22 cellular contexts compared by ENCODE assay signal in genomic region chr1:200238311-200238710, GRCh38.
DNase-seq lines count a peak whose midpoint lies in the region; ATAC-seq and TF ChIP-seq lines count a peak whose summit lies in the region.
"Had no signal": no experiment of that assay in that cellular context is flagged by ENCODE, and none has a peak within 500 bp of the region (broad histone marks: within the 10 kb centered on the region; RNA-seq: fewer than 3 reads in every experiment).

No MANE protein-coding gene starts in this region.

- BruUV-seq in IMR-90 (replicated peaks; lab: Mats Ljungman, UMichigan) (no TSS peak), OCI-LY7 (replicated peaks; lab: Mats Ljungman, UMichigan) (no TSS peak)

- intact Hi-C loops in IMR-90 (cut with micrococcal nuclease) (no loop called here), OCI-LY7 (cut with micrococcal nuclease; ENCODE audit: unreplicated experiment) (no loop called here)

- dilution Hi-C loops in IMR-90 (cut with HindIII; ENCODE audit: low sequenced_read_pairs, unreplicated experiment), result no loop called here

- no peak overlapping the region for H3K27ac ChIP-seq in BLaER1
- H3K27ac ChIP-seq in IMR-90 (ENCODE audit: insufficient read depth, low read length), result no peak overlapping the region
- no peak overlapping the region for H3K27ac ChIP-seq in OCI-LY7 (ENCODE audit: low read depth, low read length, poor library complexity, severe bottlenecking)
- H3K27ac ChIP-seq in neural progenitor cell, result no peak overlapping the region

- peaks cover 4% of the 10 kb centered on the region for H3K9me1 ChIP-seq in IMR-90 (ENCODE audit: insufficient read depth, low read length)

- in situ Hi-C loops in IMR-90 (cut with MboI; ENCODE audit: low sequenced_read_pairs), result no loop called here

- H3F3A ChIP-seq in neural progenitor cell (ENCODE audit: low read depth), result peaks cover 5% of the 10 kb centered on the region

- H3K9me3 Mint-ChIP-seq in neural progenitor cell, result no peaks in the 10 kb centered on the region
- H3K9me3 Mint-ChIP-seq: CD8-positive, alpha-beta memory T cell had no signal

- no peak overlapping the region for H2BK5ac ChIP-seq in IMR-90 (ENCODE audit: low read depth, low read length, poor library complexity, severe bottlenecking)

- no peak overlapping the region for H3K14ac ChIP-seq in IMR-90 (replicated peaks; ENCODE audit: low read depth, low read length)

- H4K8ac ChIP-seq in IMR-90 (ENCODE audit: low read depth in 2 of 2, low read length in 2 of 2), result no peak overlapping the region

- no peak overlapping the region for H3K18ac ChIP-seq in IMR-90 (ENCODE audit: low read depth, low read length)

- peak; percentile 9 for DNase-seq in EL
- no peak for DNase-seq in IMR-90
- DNase-seq in fibroblast of peridontal ligament (ENCODE audit: extremely low read depth), result peak; percentile 57
- DNase-seq in central memory CD4-positive, alpha-beta T cell, result no peak
- no peak for DNase-seq in OCI-LY7 (ENCODE audit: low spot score)
- no peak for DNase-seq in neural progenitor cell (ENCODE audit: low spot score)
- DNase-seq: 8988T; C1 segment of cervical spinal cord; CD4-positive, CD25-positive, alpha-beta regulatory T cell; CD8-positive, alpha-beta memory T cell; COR-L47; DMS 273 treated with DMSO at 0.1 percent for 48 hours; DMS53; DND-41; GDM1; GOT3; H7; KBM-7 had no signal

- ATAC-seq in IMR-90 (ENCODE audit: low read depth) (no peak), GM21576 (IDR thresholded peaks at IDR 0.05; ENCODE audit: unreplicated experiment) (no peak)
- ATAC-seq: HCT116 had no signal

- WGBS in IMR-90 (ENCODE audit: extremely low coverage in 2 of 2, insufficient read length in 1 of 2), 2 experiments, result no CpG with 5 or more reads among the region's 3 CpGs

- H3K4me3 ChIP-seq in BLaER1 (no peak overlapping the region), IMR-90 (ENCODE audit: insufficient read depth, low read depth, low read length) (no peak overlapping the region), OCI-LY7 (ENCODE audit: low read depth, low read length, poor library complexity, severe bottlenecking) (no peak overlapping the region), neural progenitor cell (no peak overlapping the region)

- no peak overlapping the region for H3K9ac ChIP-seq in BLaER1
- H3K9ac ChIP-seq in IMR-90 (ENCODE audit: low read depth, low read length), result no peak overlapping the region
- no peak overlapping the region for H3K9ac ChIP-seq in neural progenitor cell

- no peak overlapping the region for H4K91ac ChIP-seq in IMR-90 (ENCODE audit: insufficient read depth, low read depth, low read length)

- H2AK5ac ChIP-seq in IMR-90 (ENCODE audit: low read depth, low read length), result no peak overlapping the region; the same call in 1 of the 2 replicates

- no peaks in the 10 kb centered on the region for H3K36me3 Mint-ChIP-seq in neural progenitor cell
- H3K36me3 Mint-ChIP-seq: CD4-positive, CD25-positive, alpha-beta regulatory T cell had no signal

- H3K4me2 ChIP-seq in BLaER1 (peak overlapping the region; percentile 19; the same call in 1 of the 2 replicates), IMR-90 (ENCODE audit: low read depth, low read length) (no peak overlapping the region), OCI-LY7 (ENCODE audit: low read length) (no peak overlapping the region), neural progenitor cell (no peak overlapping the region)

- H3K79me2 ChIP-seq in OCI-LY7 (ENCODE audit: insufficient read depth, low read depth, low read length) (no peaks in the 10 kb centered on the region), neural progenitor cell (ENCODE audit: low read depth) (no peaks in the 10 kb centered on the region)

- peaks cover 16% of the 10 kb centered on the region for H3K4me1 Mint-ChIP-seq in neural progenitor cell

- H3K27me3 ChIP-seq in BLaER1 (no peaks in the 10 kb centered on the region), IMR-90 (ENCODE audit: control insufficient read depth, insufficient read depth, low read length) (no peaks in the 10 kb centered on the region), neural progenitor cell (no peaks in the 10 kb centered on the region)

- no peak overlapping the region for H2AK9ac ChIP-seq in IMR-90 (replicated peaks; ENCODE audit: low read depth, low read length, poor library complexity)

- H4K5ac ChIP-seq in IMR-90 (ENCODE audit: low read depth, low read length), result no peak overlapping the region

- H3K27me3 Mint-ChIP-seq in neural progenitor cell (ENCODE audit: insufficient read depth, low read depth), result no peaks in the 10 kb centered on the region

- H3K23ac ChIP-seq in IMR-90 (ENCODE audit: low read depth, low read length), result no peak overlapping the region

- no peak for TF ChIP-seq CTCF in IMR-90 (conservative IDR thresholded peaks at IDR 0.05; ENCODE audit: low read depth, low read length)
- TF ChIP-seq CTCF in OCI-LY7 (conservative IDR thresholded peaks at IDR 0.05; ENCODE audit: low read length), result no peak
- TF ChIP-seq CTCF in neural progenitor cell (IDR thresholded peaks at IDR 0.05), result no peak

- H3K9me3 ChIP-seq in BLaER1 (no peaks in the 10 kb centered on the region), IMR-90 (ENCODE audit: control insufficient read depth, insufficient read depth, low read length) (no peaks in the 10 kb centered on the region), OCI-LY7 (ENCODE audit: low read length) (no peaks in the 10 kb centered on the region), neural progenitor cell (ENCODE audit: low read depth) (no peaks in the 10 kb centered on the region)

- no peak overlapping the region for H3K4ac ChIP-seq in IMR-90 (ENCODE audit: low read depth, low read length)

- no peak for TF ChIP-seq POLR2A in IMR-90 (IDR thresholded peaks at IDR 0.05; ENCODE audit: low read depth, low read length)

- no peak overlapping the region for H3K56ac ChIP-seq in IMR-90 (ENCODE audit: extremely low read depth, insufficient read depth, low read length)

- POLR2A ChIA-PET in IMR-90 (lab: Charles Lee; ENCODE audit: unreplicated experiment), result no interaction called here
- POLR2A ChIA-PET in OCI-LY7 (lab: Charles Lee), result interaction anchor here (0.6 to 1.0 kb wide), 3 partner anchors 45 to 549 kb away, joined by 3 to 8 read pairs (median 6); no protein-coding TSS in a partner anchor

- H2BK120ac ChIP-seq in IMR-90 (ENCODE audit: low read depth, low read length), result no peak overlapping the region

- H4K20me1 ChIP-seq in BLaER1, result no peaks in the 10 kb centered on the region
- H4K20me1 ChIP-seq in IMR-90 (ENCODE audit: insufficient read depth, low read length), result no peaks in the 10 kb centered on the region
- H4K20me1 ChIP-seq in OCI-LY7 (ENCODE audit: insufficient read depth, low read length), result no peaks in the 10 kb centered on the region
- no peaks in the 10 kb centered on the region for H4K20me1 ChIP-seq in neural progenitor cell (ENCODE audit: low read depth)

- H3K27ac Mint-ChIP-seq in neural progenitor cell, result no peak overlapping the region
- H3K27ac Mint-ChIP-seq: CD4-positive, CD25-positive, alpha-beta regulatory T cell; CD8-positive, alpha-beta memory T cell; IgD-negative memory B cell had no signal

- CTCF ChIA-PET in IMR-90 (lab: Yijun Ruan, JAX), result no interaction called here
- CTCF ChIA-PET in OCI-LY7 (lab: Charles Lee; ENCODE audit: unreplicated experiment), result interaction anchor here (0.6 kb wide), 1 partner anchor 268 kb away, joined by 3 read pairs; no protein-coding TSS in a partner anchor

- no peak overlapping the region for H2BK20ac ChIP-seq in IMR-90 (ENCODE audit: low read depth, low read length)

- H3K4me1 ChIP-seq in BLaER1, result peaks cover 39% of the 10 kb centered on the region
- peaks cover 4% of the 10 kb centered on the region for H3K4me1 ChIP-seq in IMR-90 (ENCODE audit: control insufficient read depth, insufficient read depth, low read length)
- H3K4me1 ChIP-seq in OCI-LY7 (ENCODE audit: insufficient read depth, low read length, poor library complexity, severe bottlenecking), result no peaks in the 10 kb centered on the region
- H3K4me1 ChIP-seq in neural progenitor cell, result peaks cover 13% of the 10 kb centered on the region

- H2BK15ac ChIP-seq in IMR-90 (ENCODE audit: low read depth, low read length), result 0 out of 3 replicates have a peak overlapping the region, but pooled peaks have one; percentile 50

- H3K36me3 ChIP-seq in BLaER1 (no peaks in the 10 kb centered on the region), IMR-90 (ENCODE audit: control insufficient read depth, insufficient read depth, low read length) (no peaks in the 10 kb centered on the region), OCI-LY7 (ENCODE audit: insufficient read depth, low read length) (no peaks in the 10 kb centered on the region), neural progenitor cell (no peaks in the 10 kb centered on the region)

- no peaks in the 10 kb centered on the region for H3K79me1 ChIP-seq in IMR-90 (ENCODE audit: low read depth in 1 of 2, low read length in 2 of 2)

- H2AFZ ChIP-seq in IMR-90 (replicated peaks; ENCODE audit: low read length, poor library complexity) (no peak overlapping the region), OCI-LY7 (ENCODE audit: low read length) (no peak overlapping the region), neural progenitor cell (replicated peaks) (no peak overlapping the region)

- no peak for TF ChIP-seq RAD21 in IMR-90 (IDR thresholded peaks at IDR 0.05; ENCODE audit: low read length)

- no peaks in the 10 kb centered on the region for H3K9me2 ChIP-seq in OCI-LY7 (ENCODE audit: insufficient read depth, low read length)

- no peak overlapping the region for H3K4me3 Mint-ChIP-seq in neural progenitor cell
- H3K4me3 Mint-ChIP-seq: CD4-positive, CD25-positive, alpha-beta regulatory T cell; CD8-positive, alpha-beta memory T cell; IgD-negative memory B cell had no signal

TF ChIP-seq in IMR-90, 13 proteins besides CTCF, POLR2A, EP300 and RAD21 (continues in another document):
- TF ChIP-seq NFE2L2 (IDR thresholded peaks at IDR 0.05; ENCODE audit: low read depth, low read length) (no peak), RCOR1 (IDR thresholded peaks at IDR 0.05; ENCODE audit: insufficient replicate concordance, low read length) (no peak), SMC3 (IDR thresholded peaks at IDR 0.05; ENCODE audit: low read depth, low read length) (no peak), ELK1 (IDR thresholded peaks at IDR 0.05; ENCODE audit: borderline replicate concordance, low read depth, low read length) (no peak), BHLHE40 (IDR thresholded peaks at IDR 0.05; ENCODE audit: low read depth, low read length) (no peak), CHD1 (IDR thresholded peaks at IDR 0.05; ENCODE audit: low read depth, low read length) (no peak), MAZ (IDR thresholded peaks at IDR 0.05; ENCODE audit: borderline replicate concordance, low read depth, low read length) (no peak), RFX5 (IDR thresholded peaks at IDR 0.05; ENCODE audit: low read depth, low read length) (no peak), FOS (IDR thresholded peaks at IDR 0.05; ENCODE audit: low read depth, low read length) (no peak)

Comparison
In these comparisons a context has a peak if more than half of its experiments do, and no peak if none do; other contexts are left out.
1. DNase-seq: peak in EL (single experiment) and fibroblast of peridontal ligament (single experiment); none in IMR-90 (single experiment), central memory CD4-positive, alpha-beta T cell (single experiment), OCI-LY7 (single experiment) and neural progenitor cell (single experiment).